ENCODE assay signal across 23 cellular contexts in genomic region chr17:5444209-5444608, GRCh38. TPM values are rescaled to one million over a fixed set of nuclear protein-coding genes. Genes with fewer than 3 reads are reported as not detected.
A peak's percentile ranks its signal among the peaks of the same experiment; 100 is the strongest.
DNase-seq lines count a peak whose midpoint lies in the region; ATAC-seq and TF ChIP-seq lines count a peak whose summit lies in the region.
"Had no signal": no experiment of that assay in that cellular context is flagged by ENCODE, and none has a peak within 500 bp of the region (broad histone marks: within the 10 kb centered on the region; RNA-seq: fewer than 3 reads in every experiment).

No MANE protein-coding gene starts in this region.

- peaks cover 66% of the 10 kb centered on the region for H3K36me3 Mint-ChIP-seq in GM23338 (ENCODE audit: low read depth)

- H2BK120ac ChIP-seq in neuronal stem cell (ENCODE audit: low read depth, low read length) = no peak overlapping the region

- no peak overlapping the region for H2BK15ac ChIP-seq in neuronal stem cell (ENCODE audit: low read length)

- H2AK5ac ChIP-seq in neuronal stem cell (ENCODE audit: low read depth, low read length) = no peak overlapping the region

- H3K36me3 ChIP-seq in Karpas-422 (ENCODE audit: insufficient read depth, low read length) (peaks cover 33% of the 10 kb centered on the region; the same call in 1 of the 2 replicates), neuronal stem cell (replicated peaks in 1 of 2; ENCODE audit: control insufficient read depth in 2 of 2, insufficient read depth in 2 of 2, low read length in 2 of 2) (peaks cover 38 to 90% of the 10 kb centered on the region in 2 donors), GM23338 (ENCODE audit: insufficient read depth) (peaks cover 40% of the 10 kb centered on the region)

- no peaks in the 10 kb centered on the region for H4K20me1 ChIP-seq in Karpas-422 (ENCODE audit: insufficient read depth, low read depth, low read length)
- peaks cover 21% of the 10 kb centered on the region for H4K20me1 ChIP-seq in GM23338 (replicated peaks; ENCODE audit: insufficient read depth)

- no peak overlapping the region for H3K4ac ChIP-seq in neuronal stem cell (ENCODE audit: low read length)

- H4K91ac ChIP-seq in neuronal stem cell (ENCODE audit: low read depth, low read length, poor library complexity) = no peak overlapping the region

- peak; percentile 53 for DNase-seq in activated effector memory CD4-positive, alpha-beta T cell treated with anti-CD3 and anti-CD28 coated beads, Interleukin-2, amount 50 U/mL, for 16 hours
- no peak for DNase-seq in activated effector memory CD4-positive, alpha-beta T cell treated with Interleukin-2 at 50 U/mL for 16 hours
- DNase-seq in Karpas-422 (peak; percentile 29), neuronal stem cell (ENCODE audit: low spot score) (no peak), Kasumi-1 (lab: John Stamatoyannopoulos, UW) (no peak), GM23338 (ENCODE audit: low spot score) (no peak)
- DNase-seq: 8988T; ACHN; AML-193; BE2C; CD4-positive, alpha-beta T cell; CD8-positive, alpha-beta memory T cell; DMS 273 treated with DMSO at 0.1 percent for 48 hours; DMS79; EL; GDM1; GM23248; H9 had no signal

- H2BK5ac ChIP-seq in neuronal stem cell (ENCODE audit: low read length) = no peak overlapping the region

- no peak overlapping the region for H4K8ac ChIP-seq in neuronal stem cell (ENCODE audit: low read depth, low read length)

- H3K14ac ChIP-seq in neuronal stem cell (ENCODE audit: low read length) = no peak overlapping the region

- H2AFZ ChIP-seq in Karpas-422 (ENCODE audit: low read length) = no peak overlapping the region
- no peak overlapping the region for H2AFZ ChIP-seq in neuronal stem cell (ENCODE audit: low read length)
- no peak overlapping the region for H2AFZ ChIP-seq in GM23338
- H2AFZ ChIP-seq: GM23248 had no signal

- peaks cover 18% of the 10 kb centered on the region; the same call in 1 of the 2 replicates for H3F3A ChIP-seq in GM23338 (replicated peaks; ENCODE audit: low read depth)

- TF ChIP-seq CTCF in GM23338 (conservative IDR thresholded peaks at IDR 0.05; ENCODE audit: low read depth in 2 of 2) = no peak

- peaks cover 9% of the 10 kb centered on the region; the same call in 2 of the 3 replicates for H3K4me1 Mint-ChIP-seq in GM23338

- WGBS in neuronal stem cell (ENCODE audit: extremely low coverage in 2 of 2, insufficient read length in 2 of 2, insufficient replicate concordance in 1 of 2), 2 donors = no CpG with 5 or more reads among the region's 22 CpGs

- no peak overlapping the region for H3K4me3 ChIP-seq in Karpas-422 (ENCODE audit: low read length)
- H3K4me3 ChIP-seq in neuronal stem cell (ENCODE audit: low read length in 2 of 2) = no peak overlapping the region
- H3K4me3 ChIP-seq in GM23338 = no peak overlapping the region
- H3K4me3 ChIP-seq: A549; BLaER1 treated with 17β-estradiol and CSF1 and Interleukin-3, amounts not matched to agents 10 nM and 100 nM; GM12878; GM23248 had no signal

- H3K18ac ChIP-seq in neuronal stem cell (ENCODE audit: low read length) = peak overlapping the region; percentile 46

- H2BK12ac ChIP-seq in neuronal stem cell (ENCODE audit: low read length) = no peak overlapping the region

- H3K27me3 Mint-ChIP-seq in GM23338 (ENCODE audit: insufficient read depth, low read depth, poor library complexity) = peaks cover 1% of the 10 kb centered on the region
- H3K27me3 Mint-ChIP-seq: CD4-positive, alpha-beta T cell; CD8-positive, alpha-beta memory T cell had no signal

- H3K9ac ChIP-seq in Karpas-422 (ENCODE audit: low read length) (no peak overlapping the region), neuronal stem cell (ENCODE audit: low read depth, low read length, poor library complexity) (peak overlapping the region; percentile 27)
- H3K9ac ChIP-seq: BLaER1 treated with 17β-estradiol and CSF1 and Interleukin-3, amounts not matched to agents 10 nM and 100 nM; GM23248 had no signal

- H3K9me3 ChIP-seq in Karpas-422 (ENCODE audit: low read length) (no peaks in the 10 kb centered on the region), neuronal stem cell (replicated peaks in 1 of 2; ENCODE audit: control insufficient read depth in 2 of 2, insufficient read depth in 1 of 2, low read depth in 1 of 2, low read length in 2 of 2) (no peaks in the 10 kb centered on the region)
- H3K9me3 ChIP-seq: A549; BE2C; BLaER1 treated with 17β-estradiol and CSF1 and Interleukin-3, amounts not matched to agents 10 nM and 100 nM had no signal

- H3K4me3 Mint-ChIP-seq in GM23338 = no peak overlapping the region
- H3K4me3 Mint-ChIP-seq: CD14-positive monocyte; CD4-positive, alpha-beta T cell; CD8-positive, alpha-beta memory T cell; H9 had no signal

- no peak overlapping the region for H3K27ac ChIP-seq in Karpas-422 (ENCODE audit: low read length)
- no peak overlapping the region for H3K27ac ChIP-seq in neuronal stem cell (replicated peaks; ENCODE audit: low read length)
- no peak overlapping the region for H3K27ac ChIP-seq in GM23338 (ENCODE audit: low read depth)
- H3K27ac ChIP-seq: A549; BLaER1 treated with 17β-estradiol and CSF1 and Interleukin-3, amounts not matched to agents 10 nM and 100 nM; GM23248 had no signal

- H3K79me2 ChIP-seq in Karpas-422 (ENCODE audit: low read length) = peaks cover 32% of the 10 kb centered on the region
- H3K79me2 ChIP-seq in GM23338 (replicated peaks; ENCODE audit: insufficient read depth) = peaks cover 9% of the 10 kb centered on the region; the same call in 1 of the 2 replicates

- H3K4me2 ChIP-seq in Karpas-422 (ENCODE audit: low read depth, low read length, poor library complexity, severe bottlenecking) (no peak overlapping the region), neuronal stem cell (ENCODE audit: insufficient read depth, low read length, poor library complexity, severe bottlenecking) (no peak overlapping the region), GM23338 (no peak overlapping the region)
- H3K4me2 ChIP-seq: A549; BLaER1 treated with 17β-estradiol and CSF1 and Interleukin-3, amounts not matched to agents 10 nM and 100 nM had no signal

- H3K9me2 ChIP-seq in Karpas-422 (replicated peaks; ENCODE audit: insufficient read depth, low read length) = no peaks in the 10 kb centered on the region
- H3K9me2 ChIP-seq in GM23338 (ENCODE audit: insufficient read depth) = no peaks in the 10 kb centered on the region

- peaks cover 3% of the 10 kb centered on the region for H3K79me1 ChIP-seq in neuronal stem cell (ENCODE audit: low read depth, low read length)

- H3K27ac Mint-ChIP-seq in GM23338 = no peak overlapping the region
- H3K27ac Mint-ChIP-seq: CD4-positive, alpha-beta T cell had no signal

- ATAC-seq in GM23338 = no peak
- ATAC-seq: A549, GM12878, HCT116 had no signal

- H3K9me3 Mint-ChIP-seq in GM23338 = no peaks in the 10 kb centered on the region; the same call in 2 of the 3 replicates
- H3K9me3 Mint-ChIP-seq: CD14-positive monocyte; CD4-positive, alpha-beta T cell; CD8-positive, alpha-beta memory T cell; H9 had no signal

- H3K23ac ChIP-seq in neuronal stem cell (ENCODE audit: low read depth, low read length, poor library complexity) = peak overlapping the region; percentile 61

- H3K27me3 ChIP-seq in Karpas-422 (ENCODE audit: low read length) (no peaks in the 10 kb centered on the region), neuronal stem cell (ENCODE audit: control insufficient read depth in 3 of 3, insufficient read depth in 3 of 3, low read depth in 1 of 3, low read length in 3 of 3) (no peaks in the 10 kb centered on the region), GM23338 (ENCODE audit: insufficient read depth) (no peaks in the 10 kb centered on the region)
- H3K27me3 ChIP-seq: BE2C; BLaER1 treated with 17β-estradiol and CSF1 and Interleukin-3, amounts not matched to agents 10 nM and 100 nM had no signal

- H3K4me1 ChIP-seq in Karpas-422 (ENCODE audit: low read length) (peaks cover 13% of the 10 kb centered on the region), neuronal stem cell (ENCODE audit: control insufficient read depth in 2 of 2, insufficient read depth in 1 of 2, low read depth in 1 of 2, low read length in 2 of 2) (peaks cover 1 to 3% of the 10 kb centered on the region in 2 donors), GM23338 (ENCODE audit: insufficient read depth) (peaks cover 7% of the 10 kb centered on the region; the same call in 1 of the 2 replicates)
- H3K4me1 ChIP-seq: BE2C had no signal

TF ChIP-seq in GM23338, 12 proteins besides CTCF, POLR2A, EP300 and RAD21 (continues in another document):
- TF ChIP-seq NANOG (IDR thresholded peaks at IDR 0.05; ENCODE audit: borderline replicate concordance) = no peak
- no peak for TF ChIP-seq STAT1 (IDR thresholded peaks at IDR 0.05; ENCODE audit: unreplicated experiment)
- TF ChIP-seq ZNF114 (CRISPR knock-in tag; IDR thresholded peaks at IDR 0.05) = no peak
- no peak for TF ChIP-seq ZNF331 (CRISPR knock-in tag; IDR thresholded peaks at IDR 0.05; ENCODE audit: low read depth)
- TF ChIP-seq CREB1 (CRISPR knock-in tag; IDR thresholded peaks at IDR 0.05; ENCODE audit: low read depth) = no peak

RNA-seq across cellular contexts. Expression of gene C1QBP, which starts 5.3 kb away (rescaled TPM):
- 314 and 361 TPM in 2 replicates for total RNA-seq in Karpas-422 (2014; rRNA removed; shearing (Covaris generic); ENCODE audit: low replicate concordance)
- 125 TPM for polyA plus RNA-seq in neuronal stem cell (2013, experiment 1 of 2)
- polyA plus RNA-seq in neuronal stem cell (2013, experiment 2 of 2) = 124 TPM
- total RNA-seq in GM23338 (2014; rRNA removed; shearing (Covaris generic)) = 478 and 532 TPM in 2 replicates
- polyA plus RNA-seq in GM23338 (2016; fragmentation: Nextera tagmentation; extraction: Ambion mirVana) = 671 and 704 TPM in 2 replicates

RNA-seq across cellular contexts. Expression of gene RPAIN, which starts 24.2 kb away (rescaled TPM):
- total RNA-seq in Karpas-422 (2014; rRNA removed; shearing (Covaris generic); ENCODE audit: low replicate concordance) = 53.5 and 67.5 TPM in 2 replicates
- 63.2 TPM for polyA plus RNA-seq in neuronal stem cell (2013, experiment 1 of 2)
- polyA plus RNA-seq in neuronal stem cell (2013, experiment 2 of 2) = 62.0 TPM
- total RNA-seq in GM23338 (2014; rRNA removed; shearing (Covaris generic)) = 69.7 and 88.5 TPM in 2 replicates
- polyA plus RNA-seq in GM23338 (2016; fragmentation: Nextera tagmentation; extraction: Ambion mirVana) = 109 and 115 TPM in 2 replicates

RNA-seq across cellular contexts. Expression of gene DHX33, which starts 24.6 kb away (rescaled TPM):
- total RNA-seq in Karpas-422 (2014; rRNA removed; shearing (Covaris generic); ENCODE audit: low replicate concordance) = 17.0 and 19.5 TPM in 2 replicates
- 14.3 TPM for polyA plus RNA-seq in neuronal stem cell (2013, experiment 1 of 2)
- 14.9 TPM for polyA plus RNA-seq in neuronal stem cell (2013, experiment 2 of 2)
- 53.6 and 57.1 TPM in 2 replicates for total RNA-seq in GM23338 (2014; rRNA removed; shearing (Covaris generic))
- 20.3 and 21.1 TPM in 2 replicates for polyA plus RNA-seq in GM23338 (2016; fragmentation: Nextera tagmentation; extraction: Ambion mirVana)

RNA-seq across cellular contexts. Expression of gene NUP88, which starts 24.7 kb away (rescaled TPM):
- 113 and 116 TPM in 2 replicates for total RNA-seq in Karpas-422 (2014; rRNA removed; shearing (Covaris generic); ENCODE audit: low replicate concordance)
- polyA plus RNA-seq in neuronal stem cell (2013, experiment 1 of 2) = 54.7 TPM
- 54.2 TPM for polyA plus RNA-seq in neuronal stem cell (2013, experiment 2 of 2)
- 140 and 172 TPM in 2 replicates for total RNA-seq in GM23338 (2014; rRNA removed; shearing (Covaris generic))
- polyA plus RNA-seq in GM23338 (2016; fragmentation: Nextera tagmentation; extraction: Ambion mirVana) = 103 and 110 TPM in 2 replicates

RNA-seq across cellular contexts. Expression of gene DERL2, which starts 41.8 kb away (rescaled TPM):
- 22.2 and 23.8 TPM in 2 replicates for total RNA-seq in Karpas-422 (2014; rRNA removed; shearing (Covaris generic); ENCODE audit: low replicate concordance)
- 19.3 TPM for polyA plus RNA-seq in neuronal stem cell (2013, experiment 1 of 2)
- 21.1 TPM for polyA plus RNA-seq in neuronal stem cell (2013, experiment 2 of 2)
- total RNA-seq in GM23338 (2014; rRNA removed; shearing (Covaris generic)) = 52.2 and 65.0 TPM in 2 replicates
- polyA plus RNA-seq in GM23338 (2016; fragmentation: Nextera tagmentation; extraction: Ambion mirVana) = 91.0 and 113 TPM in 2 replicates

Comparison
In these comparisons a context has a peak if more than half of its experiments do, and no peak if none do; other contexts are left out.
1. DNase-seq: peak in activated effector memory CD4-positive, alpha-beta T cell treated with anti-CD3 and anti-CD28 coated beads, Interleukin-2, amount 50 U/mL, for 16 hours (single experiment) and Karpas-422 (single experiment); none in activated effector memory CD4-positive, alpha-beta T cell treated with Interleukin-2 at 50 U/mL for 16 hours (single experiment), neuronal stem cell (single experiment), Kasumi-1 (0 of 2) and GM23338 (single experiment).